In genomic region chr19:30390356-30390988, GRCh38 we compare ENCODE assay signal across 17 cellular contexts. TPM values are rescaled to one million over a fixed set of nuclear protein-coding genes. Genes with fewer than 3 reads are reported as not detected.
A peak's percentile ranks its signal among the peaks of the same experiment; 100 is the strongest.
DNase-seq lines count a peak whose midpoint lies in the region; ATAC-seq, FAIRE-seq and TF ChIP-seq lines count a peak whose summit lies in the region.
"Had no signal": no experiment of that assay in that cellular context is flagged by ENCODE, and none has a peak within 500 bp of the region (broad histone marks: within the 10 kb centered on the region; RNA-seq: fewer than 3 reads in every experiment).

No MANE protein-coding gene starts in this region.

- H4K8ac ChIP-seq in H1 (ENCODE audit: extremely low read depth, insufficient read depth, low read length): no peak overlapping the region; the same call in 1 of the 2 replicates

- whole genome bisulfite sequencing in H1 (ENCODE audit: extremely low coverage in 1 of 2, insufficient coverage in 1 of 2, insufficient read length in 1 of 2, insufficient replicate concordance in 2 of 2, low coverage in 1 of 2, low lambda C conversion rate in 2 of 2, missing lambda C conversion rate in 1 of 2), 2 experiments: 86% methylated on average over 9 of the region's 9 CpGs; no CpG with 5 or more reads in 1 of the 2 experiments

- no peak for TF ChIP-seq RAD21 in H1 (IDR thresholded peaks at IDR 0.05 in 1 of 2, conservative IDR thresholded peaks at IDR 0.05 in 1 of 2; ENCODE audit: low read depth in 2 of 2, low read length in 2 of 2)

- no peak overlapping the region for H3K23ac ChIP-seq in H1 (ENCODE audit: insufficient read length)

- H3K18ac ChIP-seq in H1 (ENCODE audit: extremely low read depth, low read length): no peak overlapping the region

- CTCF ChIA-PET in H1 (lab: Charles Lee; ENCODE audit: partially characterized antibody): interaction anchor here (0.9 to 1.8 kb wide), 5 partner anchors 11 to 251 kb away, joined by 3 to 4 read pairs (median 4); no protein-coding TSS in a partner anchor

- H4K5ac ChIP-seq in H1 (ENCODE audit: insufficient read length, low read depth, low read length): no peak overlapping the region

- H3K9me3 ChIP-seq in BLaER1 treated with 17β-estradiol and CSF1 and Interleukin-3, amounts not matched to agents 10 nM and 100 nM (replicated peaks in 1 of 11): no peaks in the 10 kb centered on the region
- no peaks in the 10 kb centered on the region for H3K9me3 ChIP-seq in Karpas-422 (ENCODE audit: low read length)
- H3K9me3 ChIP-seq in H1 (ENCODE audit: insufficient read depth in 2 of 2, low read depth in 1 of 2, low read length in 1 of 2): no peaks in the 10 kb centered on the region
- H3K9me3 ChIP-seq: MG63 had no signal

- peak overlapping the region in 8 of 11 experiments; percentile 80 to 94 (median 84); a peak in 13 of 22 replicates for H3K4me2 ChIP-seq in BLaER1 treated with 17β-estradiol and CSF1 and Interleukin-3, amounts not matched to agents 10 nM and 100 nM
- H3K4me2 ChIP-seq in Karpas-422 (ENCODE audit: low read depth, low read length, poor library complexity, severe bottlenecking) (peak overlapping the region; percentile 52), H1 (ENCODE audit: insufficient read depth in 1 of 2, low read depth in 2 of 2, low read length in 2 of 2) (no peak overlapping the region)

- intact Hi-C loops in posterior vena cava (cut with DNase I): no loop called here

- POLR2A ChIA-PET in H1 (lab: Charles Lee; ENCODE audit: partially characterized antibody): no interaction called here

- FAIRE-seq in H1 (lab: Jason Lieb, UNC): no peak
- FAIRE-seq: GM18507 had no signal

- TF ChIP-seq EP300 in H1 (IDR thresholded peaks at IDR 0.05; ENCODE audit: borderline replicate concordance in 1 of 2, low read depth in 2 of 2, low read length in 2 of 2): no peak

- no peak overlapping the region for H2AK5ac ChIP-seq in H1 (ENCODE audit: low read depth, low read length)

- H2AFZ ChIP-seq in Karpas-422 (ENCODE audit: low read length) (no peak overlapping the region), H1 (ENCODE audit: low read length) (no peak overlapping the region)

- peaks cover 29 to 38% (median 32%) of the 10 kb centered on the region in 10 experiments for H3K4me1 ChIP-seq in BLaER1 treated with 17β-estradiol and CSF1 and Interleukin-3, amounts not matched to agents 10 nM and 100 nM
- H3K4me1 ChIP-seq in Karpas-422 (ENCODE audit: low read length): peaks cover 70% of the 10 kb centered on the region
- H3K4me1 ChIP-seq in H1 (replicated peaks in 1 of 4; ENCODE audit: control insufficient read depth in 3 of 4, insufficient read depth in 4 of 4, low read length in 3 of 4): peaks cover 0 to 8% (median 1%) of the 10 kb centered on the region in 4 experiments; a peak in 3 of 7 replicates

- H4K91ac ChIP-seq in H1 (replicated peaks; ENCODE audit: insufficient read length, low read length): no peak overlapping the region

- no peak for ATAC-seq in HG03135 (IDR thresholded peaks at IDR 0.05; ENCODE audit: unreplicated experiment)

- 0 out of 2 replicates have a peak overlapping the region, but pooled peaks have one; percentile 46 for H2BK15ac ChIP-seq in H1 (ENCODE audit: low read length)

- TF ChIP-seq CTCF in H1 (IDR thresholded peaks at IDR 0.05; ENCODE audit: control extremely low read depth in 1 of 3, insufficient read depth in 1 of 3, low read depth in 1 of 3, low read length in 3 of 3): no peak

- H3K23me2 ChIP-seq in H1 (ENCODE audit: low read depth, low read length): no peaks in the 10 kb centered on the region

- H3K36me3 ChIP-seq in BLaER1 treated with 17β-estradiol and CSF1 and Interleukin-3, amounts not matched to agents 10 nM and 100 nM: no peaks in the 10 kb centered on the region
- no peaks in the 10 kb centered on the region for H3K36me3 ChIP-seq in Karpas-422 (ENCODE audit: insufficient read depth, low read length)
- H3K36me3 ChIP-seq in H1 (ENCODE audit: control insufficient read depth in 2 of 4, insufficient read depth in 4 of 4, low read length in 3 of 4): no peaks in the 10 kb centered on the region
- H3K36me3 ChIP-seq: MG63 had no signal

- H3K9me2 ChIP-seq in Karpas-422 (replicated peaks; ENCODE audit: insufficient read depth, low read length): no peaks in the 10 kb centered on the region

- no peaks in the 10 kb centered on the region for H3K79me1 ChIP-seq in H1 (ENCODE audit: low read depth, low read length)

- H3K27ac ChIP-seq in BLaER1 treated with 17β-estradiol and CSF1 and Interleukin-3, amounts not matched to agents 10 nM and 100 nM: no peak overlapping the region
- H3K27ac ChIP-seq in Karpas-422 (ENCODE audit: low read length) (no peak overlapping the region), H1 (ENCODE audit: low read depth, low read length) (no peak overlapping the region)

- H2BK5ac ChIP-seq in H1 (ENCODE audit: low read depth, low read length): no peak overlapping the region

- H3K56ac ChIP-seq in H1 (replicated peaks; ENCODE audit: insufficient read length, low read depth, low read length): no peak overlapping the region

- H2BK12ac ChIP-seq in H1 (ENCODE audit: low read depth, low read length): no peak overlapping the region

- H3K14ac ChIP-seq in H1 (ENCODE audit: insufficient read length): no peak overlapping the region

- DNase-seq in Karpas-422 (no peak), H1 (ENCODE audit: low read depth in 1 of 2, low spot score in 2 of 2) (peak in 1 of 2 experiments; percentile 37), posterior vena cava (ENCODE audit: low spot score) (peak; percentile 62), SIG-M5 treated with dmso at 0.1 percent for 504 hours (lab: John Stamatoyannopoulos, UW; ENCODE audit: unreplicated experiment) (no peak), mucosa of gallbladder (ENCODE audit: low spot score) (no peak)
- DNase-seq: Calu3, H9, KBM-7, MG63, NCI-H2029, NCI-H446, NCI-H69, Right ventricle myocardium superior, RPMI8226 had no signal

- H3K9ac ChIP-seq in BLaER1 treated with 17β-estradiol and CSF1 and Interleukin-3, amounts not matched to agents 10 nM and 100 nM: no peak overlapping the region
- peak overlapping the region; percentile 4; the same call in 1 of the 2 replicates for H3K9ac ChIP-seq in Karpas-422 (ENCODE audit: low read length)
- H3K9ac ChIP-seq in H1 (replicated peaks in 1 of 4; ENCODE audit: extremely low read depth in 1 of 4, low read depth in 3 of 4, low read length in 3 of 4): no peak overlapping the region

- H3K4ac ChIP-seq in H1 (replicated peaks; ENCODE audit: insufficient read length, low read depth, low read length): no peak overlapping the region

- peaks cover 6 to 24% (median 16%) of the 10 kb centered on the region in 11 experiments; a peak in 17 of 22 replicates for H3K27me3 ChIP-seq in BLaER1 treated with 17β-estradiol and CSF1 and Interleukin-3, amounts not matched to agents 10 nM and 100 nM
- H3K27me3 ChIP-seq in Karpas-422 (ENCODE audit: low read length) (no peaks in the 10 kb centered on the region), H1 (replicated peaks in 1 of 4; ENCODE audit: control insufficient read depth in 3 of 4, extremely low read depth in 1 of 4, insufficient read depth in 3 of 4, low read length in 3 of 4) (peaks cover 0 to 11% (median 1%) of the 10 kb centered on the region in 4 experiments; a peak in 3 of 7 replicates)
- H3K27me3 ChIP-seq: MG63 had no signal

- H3K4me3 ChIP-seq in BLaER1 treated with 17β-estradiol and CSF1 and Interleukin-3, amounts not matched to agents 10 nM and 100 nM: no peak overlapping the region
- H3K4me3 ChIP-seq in Karpas-422 (ENCODE audit: low read length) (no peak overlapping the region), H1 (ENCODE audit: extremely low read depth in 1 of 4, insufficient read depth in 2 of 4, low read depth in 3 of 4, low read length in 4 of 4) (no peak overlapping the region)
- H3K4me3 ChIP-seq: MG63 had no signal

- H2BK120ac ChIP-seq in H1 (replicated peaks; ENCODE audit: low read depth, low read length): no peak overlapping the region

- no peak overlapping the region for H2BK20ac ChIP-seq in H1 (ENCODE audit: low read length)

- H3K79me2 ChIP-seq in Karpas-422 (ENCODE audit: low read length) (no peaks in the 10 kb centered on the region), H1 (ENCODE audit: control insufficient read depth in 1 of 2, insufficient read depth in 2 of 2, low read length in 2 of 2) (no peaks in the 10 kb centered on the region)

- TF ChIP-seq POLR2A in H1 (IDR thresholded peaks at IDR 0.05; ENCODE audit: control extremely low read depth in 1 of 2, low read depth in 2 of 2, low read length in 2 of 2): no peak

- peaks cover 0 to 12% (median 5%) of the 10 kb centered on the region in 11 experiments; a peak in 6 of 22 replicates for H4K20me1 ChIP-seq in BLaER1 treated with 17β-estradiol and CSF1 and Interleukin-3, amounts not matched to agents 10 nM and 100 nM
- H4K20me1 ChIP-seq in Karpas-422 (ENCODE audit: insufficient read depth, low read depth, low read length): no peaks in the 10 kb centered on the region
- H4K20me1 ChIP-seq in H1 (replicated peaks in 1 of 2; ENCODE audit: control insufficient read depth in 1 of 2, insufficient read depth in 2 of 2, low read length in 2 of 2): no peaks in the 10 kb centered on the region

TF ChIP-seq in H1, 55 proteins besides CTCF, POLR2A, EP300 and RAD21:
- TF ChIP-seq RXRA (IDR thresholded peaks at IDR 0.05; ENCODE audit: insufficient read depth, low read depth, low read length): no peak
- TF ChIP-seq ATF3 (IDR thresholded peaks at IDR 0.05; ENCODE audit: insufficient read depth, low read depth, low read length): no peak
- TF ChIP-seq TEAD4 (IDR thresholded peaks at IDR 0.05; ENCODE audit: low read depth, low read length): no peak

RNA-seq across cellular contexts. Expression of gene ZNF536, which starts 18.3 kb away (rescaled TPM):
- 7.0 and 11.6 TPM in 2 replicates for total RNA-seq in Karpas-422 (2014; rRNA removed; shearing (Covaris generic); ENCODE audit: low replicate concordance)
- 0.09 and 0.33 TPM in 2 replicates for total RNA-seq in H1 (2021; fragmentation: NEBNext Ultra II Directional; extraction: Animal tissue kit (Norgen Biotek cat#: 25700))
- polyA plus RNA-seq in H1 (2011; rRNA removed): 0.06 and 0.11 TPM in 2 replicates
- 0.08 TPM for polyA plus RNA-seq in H1 (2011; cell fraction: cytosol; rRNA removed)
- 0.21 TPM for polyA plus RNA-seq in H1 (2011; cell fraction: nucleus; rRNA removed)
- 0.06 to 0.28 TPM (median 0.08 TPM) in 4 replicates for polyA plus RNA-seq in H1 (2012, experiment 1 of 2)
- 0.05 TPM for polyA plus RNA-seq in H1 (2012, experiment 2 of 2)
- 0.02 TPM for polyA plus RNA-seq in H1 (2013, experiment 1 of 2)
- polyA plus RNA-seq in H1 (2013, experiment 2 of 2): 0.04 TPM
- 0.19 and 0.29 TPM in 2 replicates for polyA minus RNA-seq in H1 (2011; rRNA and poly(A)+ RNA removed)
- polyA minus RNA-seq in H1 (2011; cell fraction: cytosol; rRNA and poly(A)+ RNA removed): not detected
- 0.40 TPM for polyA minus RNA-seq in H1 (2011; cell fraction: nucleus; rRNA and poly(A)+ RNA removed)
- total RNA-seq in posterior vena cava: 1 to 10 TPM; 2.8 to 3.6 TPM
- 1.4 TPM for total RNA-seq in mucosa of gallbladder
- total RNA-seq: Calu3, H9 had no signal

Comparison
In these comparisons a context has a peak if more than half of its experiments do, and no peak if none do; other contexts are left out.
1. H3K4me2 ChIP-seq: peak in BLaER1 treated with 17β-estradiol and CSF1 and Interleukin-3, amounts not matched to agents 10 nM and 100 nM (8 of 11) and Karpas-422 (single experiment); none in H1 (0 of 2).